In genomic region chr15:33396457-33396856, GRCh38 we compare ENCODE assay signal across 16 cellular contexts.
DNase-seq lines count a peak whose midpoint lies in the region; ATAC-seq and TF ChIP-seq lines count a peak whose summit lies in the region.
"Had no signal": no experiment of that assay in that cellular context is flagged by ENCODE, and none has a peak within 500 bp of the region (broad histone marks: within the 10 kb centered on the region; RNA-seq: fewer than 3 reads in every experiment).

No MANE protein-coding gene starts in this region.

- H2AFZ ChIP-seq in GM23338 (no peak overlapping the region), osteoblast (ENCODE audit: low read length) (no peak overlapping the region)
- H2AFZ ChIP-seq: GM23248 had no signal

- H3K9me3 Mint-ChIP-seq in GM23338: no peaks in the 10 kb centered on the region
- H3K9me3 Mint-ChIP-seq: H9 had no signal

- no peak overlapping the region for H3K4me2 ChIP-seq in GM23338
- H3K4me2 ChIP-seq in osteoblast (ENCODE audit: insufficient read depth, low read length): no peak overlapping the region

- ATAC-seq in GM23338: no peak
- ATAC-seq: HCT116 had no signal

- H3K27ac ChIP-seq in GM23338 (ENCODE audit: low read depth): no peak overlapping the region
- no peak overlapping the region for H3K27ac ChIP-seq in esophagus muscularis mucosa (replicated peaks in 1 of 4)
- no peak overlapping the region for H3K27ac ChIP-seq in osteoblast (ENCODE audit: low read depth, low read length)
- H3K27ac ChIP-seq: GM23248 had no signal

- DNase-seq in GM23338 (ENCODE audit: low spot score): no peak
- peak; percentile 8 for DNase-seq in OCI-M1 (lab: John Stamatoyannopoulos, UW)
- peak; percentile 79 for DNase-seq in esophagus muscularis mucosa (ENCODE audit: extremely low spot score)
- no peak for DNase-seq in osteoblast (ENCODE audit: insufficient read length, low spot score, missing footprints)
- DNase-seq in activated CD4-positive, alpha-beta T cell treated with anti-CD3 and anti-CD28 coated beads, Interleukin-2, amount 50 U/mL, for 4 hours: no peak
- DNase-seq in NCI-H187 treated with DMSO at 0.1 percent for 48 hours (lab: John Stamatoyannopoulos, UW): no peak
- DNase-seq: C1 segment of cervical spinal cord; Calu3; CD4-positive, alpha-beta memory T cell; COR-L47; DMS53; DMS79 treated with DMSO at 0.1 percent for 48 hours; GF-D8; GM23248; H9 had no signal

- no peaks in the 10 kb centered on the region for H3F3A ChIP-seq in GM23338 (replicated peaks; ENCODE audit: low read depth)

- peak overlapping the region; percentile 57 for H3K27ac Mint-ChIP-seq in GM23338
- H3K27ac Mint-ChIP-seq: CD4-positive, alpha-beta memory T cell had no signal

- H3K4me3 ChIP-seq in GM23338: no peak overlapping the region
- H3K4me3 ChIP-seq in esophagus muscularis mucosa: no peak overlapping the region
- no peak overlapping the region for H3K4me3 ChIP-seq in osteoblast (ENCODE audit: insufficient read depth, low read length)
- H3K4me3 ChIP-seq: GM23248 had no signal

- H3K27me3 Mint-ChIP-seq in GM23338 (ENCODE audit: insufficient read depth, low read depth, poor library complexity): no peaks in the 10 kb centered on the region

- no peak for TF ChIP-seq POLR2A in esophagus muscularis mucosa (IDR thresholded peaks at IDR 0.05; ENCODE audit: low read depth)

- no peaks in the 10 kb centered on the region for H3K36me3 Mint-ChIP-seq in GM23338 (ENCODE audit: low read depth)
- H3K36me3 Mint-ChIP-seq: CD4-positive, alpha-beta memory T cell had no signal

- WGBS in esophagus muscularis mucosa: 82% methylated on average over 1 of the region's 2 CpGs

- H3K4me1 Mint-ChIP-seq in GM23338: peaks cover 29% of the 10 kb centered on the region
- H3K4me1 Mint-ChIP-seq: CD4-positive, alpha-beta memory T cell had no signal

- intact Hi-C loops in esophagus muscularis mucosa (cut with DNase I): no loop called here

- peaks cover 13% of the 10 kb centered on the region for H3K4me1 ChIP-seq in GM23338 (ENCODE audit: insufficient read depth)
- H3K4me1 ChIP-seq in esophagus muscularis mucosa: peaks cover 0 to 9% (median 2%) of the 10 kb centered on the region in 4 donors
- H3K4me1 ChIP-seq in osteoblast (ENCODE audit: insufficient read depth, low read length): no peaks in the 10 kb centered on the region

- H3K9me3 ChIP-seq in esophagus muscularis mucosa (no peaks in the 10 kb centered on the region), osteoblast (ENCODE audit: low read depth, low read length) (no peaks in the 10 kb centered on the region)

- H3K36me3 ChIP-seq in GM23338 (ENCODE audit: insufficient read depth): no peaks in the 10 kb centered on the region
- no peaks in the 10 kb centered on the region for H3K36me3 ChIP-seq in esophagus muscularis mucosa
- no peaks in the 10 kb centered on the region for H3K36me3 ChIP-seq in osteoblast (ENCODE audit: insufficient read depth, low read length)

- H3K4me3 Mint-ChIP-seq in GM23338: no peak overlapping the region
- H3K4me3 Mint-ChIP-seq: CD4-positive, alpha-beta memory T cell; H9 had no signal

- TF ChIP-seq CTCF in GM23338 (conservative IDR thresholded peaks at IDR 0.05; ENCODE audit: low read depth in 2 of 2): no peak
- TF ChIP-seq CTCF in esophagus muscularis mucosa (IDR thresholded peaks at IDR 0.05): no peak
- no peak for TF ChIP-seq CTCF in osteoblast (IDR thresholded peaks at IDR 0.05; ENCODE audit: extremely low read depth, low read depth, low read length)

- no peaks in the 10 kb centered on the region for H3K9me2 ChIP-seq in GM23338 (ENCODE audit: insufficient read depth)

- H3K79me2 ChIP-seq in GM23338 (replicated peaks; ENCODE audit: insufficient read depth) (no peaks in the 10 kb centered on the region), osteoblast (ENCODE audit: insufficient read depth, low read length) (no peaks in the 10 kb centered on the region)

- H4K20me1 ChIP-seq in GM23338 (replicated peaks; ENCODE audit: insufficient read depth) (no peaks in the 10 kb centered on the region), osteoblast (ENCODE audit: insufficient read depth, low read length) (no peaks in the 10 kb centered on the region)

- H3K27me3 ChIP-seq in GM23338 (ENCODE audit: insufficient read depth) (no peaks in the 10 kb centered on the region), esophagus muscularis mucosa (no peaks in the 10 kb centered on the region), osteoblast (ENCODE audit: insufficient read depth, low read length) (no peaks in the 10 kb centered on the region)

- TF ChIP-seq EP300 in esophagus muscularis mucosa (IDR thresholded peaks at IDR 0.05): no peak

TF ChIP-seq in GM23338, 12 proteins besides CTCF, POLR2A, EP300 and RAD21:
- TF ChIP-seq EZH2phosphoT487 (IDR thresholded peaks at IDR 0.05; ENCODE audit: unreplicated experiment) (no peak), CREB1 (CRISPR knock-in tag; IDR thresholded peaks at IDR 0.05; ENCODE audit: low read depth) (no peak), EZH2 (IDR thresholded peaks at IDR 0.05; ENCODE audit: low read depth, unreplicated experiment) (no peak), STAT1 (IDR thresholded peaks at IDR 0.05; ENCODE audit: unreplicated experiment) (no peak), JUNB (IDR thresholded peaks at IDR 0.05; ENCODE audit: unreplicated experiment) (no peak)
- TF ChIP-seq, protein P1, sequence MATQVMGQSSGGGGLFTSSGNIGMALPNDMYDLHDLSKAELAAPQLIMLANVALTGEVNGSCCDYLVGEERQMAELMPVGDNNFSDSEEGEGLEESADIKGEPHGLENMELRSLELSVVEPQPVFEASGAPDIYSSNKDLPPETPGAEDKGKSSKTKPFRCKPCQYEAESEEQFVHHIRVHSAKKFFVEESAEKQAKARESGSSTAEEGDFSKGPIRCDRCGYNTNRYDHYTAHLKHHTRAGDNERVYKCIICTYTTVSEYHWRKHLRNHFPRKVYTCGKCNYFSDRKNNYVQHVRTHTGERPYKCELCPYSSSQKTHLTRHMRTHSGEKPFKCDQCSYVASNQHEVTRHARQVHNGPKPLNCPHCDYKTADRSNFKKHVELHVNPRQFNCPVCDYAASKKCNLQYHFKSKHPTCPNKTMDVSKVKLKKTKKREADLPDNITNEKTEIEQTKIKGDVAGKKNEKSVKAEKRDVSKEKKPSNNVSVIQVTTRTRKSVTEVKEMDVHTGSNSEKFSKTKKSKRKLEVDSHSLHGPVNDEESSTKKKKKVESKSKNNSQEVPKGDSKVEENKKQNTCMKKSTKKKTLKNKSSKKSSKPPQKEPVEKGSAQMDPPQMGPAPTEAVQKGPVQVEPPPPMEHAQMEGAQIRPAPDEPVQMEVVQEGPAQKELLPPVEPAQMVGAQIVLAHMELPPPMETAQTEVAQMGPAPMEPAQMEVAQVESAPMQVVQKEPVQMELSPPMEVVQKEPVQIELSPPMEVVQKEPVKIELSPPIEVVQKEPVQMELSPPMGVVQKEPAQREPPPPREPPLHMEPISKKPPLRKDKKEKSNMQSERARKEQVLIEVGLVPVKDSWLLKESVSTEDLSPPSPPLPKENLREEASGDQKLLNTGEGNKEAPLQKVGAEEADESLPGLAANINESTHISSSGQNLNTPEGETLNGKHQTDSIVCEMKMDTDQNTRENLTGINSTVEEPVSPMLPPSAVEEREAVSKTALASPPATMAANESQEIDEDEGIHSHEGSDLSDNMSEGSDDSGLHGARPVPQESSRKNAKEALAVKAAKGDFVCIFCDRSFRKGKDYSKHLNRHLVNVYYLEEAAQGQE (IDR thresholded peaks at IDR 0.05; ENCODE audit: unreplicated experiment): no peak
- TF ChIP-seq, protein P2, sequence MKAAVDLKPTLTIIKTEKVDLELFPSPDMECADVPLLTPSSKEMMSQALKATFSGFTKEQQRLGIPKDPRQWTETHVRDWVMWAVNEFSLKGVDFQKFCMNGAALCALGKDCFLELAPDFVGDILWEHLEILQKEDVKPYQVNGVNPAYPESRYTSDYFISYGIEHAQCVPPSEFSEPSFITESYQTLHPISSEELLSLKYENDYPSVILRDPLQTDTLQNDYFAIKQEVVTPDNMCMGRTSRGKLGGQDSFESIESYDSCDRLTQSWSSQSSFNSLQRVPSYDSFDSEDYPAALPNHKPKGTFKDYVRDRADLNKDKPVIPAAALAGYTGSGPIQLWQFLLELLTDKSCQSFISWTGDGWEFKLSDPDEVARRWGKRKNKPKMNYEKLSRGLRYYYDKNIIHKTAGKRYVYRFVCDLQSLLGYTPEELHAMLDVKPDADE (IDR thresholded peaks at IDR 0.05): no peak

Comparison
In these comparisons a context has a peak if more than half of its experiments do, and no peak if none do; other contexts are left out.
1. DNase-seq: peak in OCI-M1 (single experiment) and esophagus muscularis mucosa (single experiment); none in GM23338 (single experiment), osteoblast (single experiment), activated CD4-positive, alpha-beta T cell treated with anti-CD3 and anti-CD28 coated beads, Interleukin-2, amount 50 U/mL, for 4 hours (0 of 2) and NCI-H187 treated with DMSO at 0.1 percent for 48 hours (single experiment).